Comparison of ENCODE assay signal across 8 cellular contexts in genomic region chr5:116068028-116068632, GRCh38. TPM values are rescaled to one million over a fixed set of nuclear protein-coding genes. Genes with fewer than 3 reads are reported as not detected.
DNase-seq lines count a peak whose midpoint lies in the region; ATAC-seq and TF ChIP-seq lines count a peak whose summit lies in the region.

No MANE protein-coding gene starts in this region.

- TF ChIP-seq CTCF in RWPE1 (conservative IDR thresholded peaks at IDR 0.05; ENCODE audit: low read depth) = peak; percentile 92

- POLR2A ChIA-PET in RWPE1 (lab: Yijun Ruan, JAX; ENCODE audit: low non-redundant PET) = no interaction called here

- intact Hi-C loops in posterior vena cava (cut with DNase I) = loop anchor here (5.0 to 10.0 kb wide), 2 partner anchors 231 to 423 kb away; no protein-coding TSS in a partner anchor

- no peaks in the 10 kb centered on the region for H3K9me3 Mint-ChIP-seq in effector memory CD8-positive, alpha-beta T cell
- no peaks in the 10 kb centered on the region for H3K9me3 Mint-ChIP-seq in naive B cell

- H3K27ac Mint-ChIP-seq in effector memory CD8-positive, alpha-beta T cell = no peak overlapping the region
- no peak overlapping the region for H3K27ac Mint-ChIP-seq in naive B cell

- H3K27me3 Mint-ChIP-seq in effector memory CD8-positive, alpha-beta T cell = peaks cover 15 to 26% of the 10 kb centered on the region in 2 donors
- H3K27me3 Mint-ChIP-seq in naive B cell = peaks cover 9 to 17% (median 14%) of the 10 kb centered on the region in 3 donors

- H3K4me1 Mint-ChIP-seq in effector memory CD8-positive, alpha-beta T cell (ENCODE audit: low read depth in 2 of 2) = no peaks in the 10 kb centered on the region
- no peaks in the 10 kb centered on the region for H3K4me1 Mint-ChIP-seq in naive B cell

- peaks cover 5% of the 10 kb centered on the region for H3K36me3 Mint-ChIP-seq in effector memory CD8-positive, alpha-beta T cell (ENCODE audit: insufficient read depth)
- no peaks in the 10 kb centered on the region for H3K36me3 Mint-ChIP-seq in naive B cell

- no peak overlapping the region for H3K27ac ChIP-seq in RWPE1

- CTCF ChIA-PET in RWPE1 (lab: Yijun Ruan, JAX) = interaction anchor here (0.5 to 3.4 kb wide), 26 partner anchors 8 to 1064 kb away, joined by 3 to 18 read pairs (median 4); no protein-coding TSS in a partner anchor

- no peak overlapping the region for H3K4me3 Mint-ChIP-seq in effector memory CD8-positive, alpha-beta T cell
- no peak overlapping the region for H3K4me3 Mint-ChIP-seq in naive B cell

- ATAC-seq in HG03354 (IDR thresholded peaks at IDR 0.05; ENCODE audit: poor library complexity, severe bottlenecking, unreplicated experiment) (peak; percentile 73), naive B cell (ENCODE audit: low read depth in 2 of 2) (peak; percentile 57 to 68), HG02870 (IDR thresholded peaks at IDR 0.05; ENCODE audit: unreplicated experiment) (no peak)
- ATAC-seq in effector memory CD8-positive, alpha-beta T cell (replicated peaks) = peak; percentile 49

- peak; percentile 25 for DNase-seq in AG08396 (ENCODE audit: low spot score)
- peak; percentile 74 for DNase-seq in ELR (ENCODE audit: low read depth)
- peak; percentile 38 for DNase-seq in RWPE1 (ENCODE audit: low spot score)
- DNase-seq in effector memory CD8-positive, alpha-beta T cell = peak; percentile 36 to 49 (median 40)
- DNase-seq in naive B cell = peak; percentile 42
- no peak for DNase-seq in posterior vena cava (ENCODE audit: low spot score)

RNA-seq across cellular contexts. Expression of gene COMMD10, which starts 16.7 kb away (rescaled TPM):
- 10 to 100 TPM; 26.8 to 74.1 (median 43.2) TPM for polyA plus RNA-seq in naive B cell (ENCODE audit: low read depth in 6 of 6)
- total RNA-seq in posterior vena cava = 10 to 100 TPM; 34.4 to 35.9 TPM

RNA-seq across cellular contexts. Expression of gene ARL14EPL, which starts 35.9 kb away (rescaled TPM):
- not detected for polyA plus RNA-seq in naive B cell (ENCODE audit: low read depth in 6 of 6)
- not detected for total RNA-seq in posterior vena cava
